Comparison of ENCODE assay signal across 21 cellular contexts in genomic region chr10:22429146-22429545, GRCh38.
DNase-seq lines count a peak whose midpoint lies in the region; TF ChIP-seq lines count a peak whose summit lies in the region.
"Had no signal": no experiment of that assay in that cellular context is flagged by ENCODE, and none has a peak within 500 bp of the region (broad histone marks: within the 10 kb centered on the region; RNA-seq: fewer than 3 reads in every experiment).

No MANE protein-coding gene starts in this region.

- no peaks in the 10 kb centered on the region for H3K9me2 ChIP-seq in GM23248 (ENCODE audit: insufficient read depth)

- in situ Hi-C loops in GM23248 (cut with MboI) (loop anchor here (10.0 kb wide), 1 partner anchor 424 kb away; the partner anchor contains the start of gene DNAJC1), brain microvascular endothelial cell (cut with HindIII; ENCODE audit: low pct_ligation_motif_present, low sequenced_read_pairs) (no loop called here)

- 52 to 68% methylated on average over 3 of the region's 3 CpGs for WGBS in GM23248 (ENCODE audit: low coverage in 1 of 2, low lambda C conversion rate in 2 of 2, missing lambda C conversion rate in 2 of 2), 2 experiments
- 75 to 82% methylated on average over 3 of the region's 3 CpGs for WGBS in thyroid gland, 2 donors
- WGBS in spleen, 5 donors, result 81 to 92% (median 87%) methylated on average over 3 of the region's 3 CpGs

- peaks cover 39% of the 10 kb centered on the region for H3K4me1 ChIP-seq in GM23248 (ENCODE audit: insufficient read depth)
- H3K4me1 ChIP-seq in fibroblast of lung (ENCODE audit: control insufficient read depth, extremely low read depth, insufficient read depth, low read length), result peaks cover 16% of the 10 kb centered on the region
- H3K4me1 ChIP-seq in thyroid gland, result peaks cover 17 to 35% of the 10 kb centered on the region in 2 donors
- peaks cover 0 to 2% (median 0%) of the 10 kb centered on the region in 6 donors for H3K4me1 ChIP-seq in spleen

- no peak for TF ChIP-seq CTCF in fibroblast of lung (conservative IDR thresholded peaks at IDR 0.05 in 1 of 2, IDR thresholded peaks at IDR 0.05 in 1 of 2; ENCODE audit: low read depth in 1 of 2, low read length in 2 of 2)
- TF ChIP-seq CTCF in thyroid gland (IDR thresholded peaks at IDR 0.05), result no peak
- no peak for TF ChIP-seq CTCF in brain microvascular endothelial cell (IDR thresholded peaks at IDR 0.05; ENCODE audit: low read depth, low read length, missing control alignments)
- no peak for TF ChIP-seq CTCF in spleen (IDR thresholded peaks at IDR 0.05 in 8 of 11, conservative IDR thresholded peaks at IDR 0.05 in 3 of 11)

- H3K27ac ChIP-seq in GM23248, result no peak overlapping the region
- no peak overlapping the region for H3K27ac ChIP-seq in fibroblast of lung (ENCODE audit: insufficient read depth, low read length)
- H3K27ac ChIP-seq in thyroid gland, result peak overlapping the region in 2 of 3 donors; percentile 8 to 43
- H3K27ac ChIP-seq in brain microvascular endothelial cell, result no peak overlapping the region
- no peak overlapping the region for H3K27ac ChIP-seq in spleen
- H3K27ac ChIP-seq: RWPE1, tibial artery had no signal

- H3K9me3 ChIP-seq in GM23248 (ENCODE audit: low read depth) (no peaks in the 10 kb centered on the region), fibroblast of lung (ENCODE audit: control insufficient read depth, insufficient read depth, low read depth, low read length) (no peaks in the 10 kb centered on the region), thyroid gland (no peaks in the 10 kb centered on the region), spleen (no peaks in the 10 kb centered on the region)
- H3K9me3 ChIP-seq: tibial artery had no signal

- H3K27me3 ChIP-seq in GM23248 (replicated peaks; ENCODE audit: insufficient read depth) (no peaks in the 10 kb centered on the region), fibroblast of lung (ENCODE audit: control insufficient read depth, insufficient read depth, low read length) (no peaks in the 10 kb centered on the region), thyroid gland (no peaks in the 10 kb centered on the region), brain microvascular endothelial cell (replicated peaks) (no peaks in the 10 kb centered on the region), spleen (replicated peaks in 1 of 7) (peaks cover 0 to 20% (median 0%) of the 10 kb centered on the region in 7 donors)
- H3K27me3 ChIP-seq: tibial artery had no signal

- H3K4me2 ChIP-seq in GM23248 (ENCODE audit: unreplicated experiment), result peak overlapping the region; percentile 77
- peak overlapping the region; percentile 5 for H3K4me2 ChIP-seq in fibroblast of lung (ENCODE audit: extremely low read depth, insufficient read depth, low read length)

- H3K4me3 ChIP-seq in GM23248 (no peak overlapping the region), fibroblast of lung (replicated peaks in 1 of 4; ENCODE audit: control extremely low read depth in 1 of 4, insufficient read depth in 1 of 4, low read depth in 3 of 4, low read length in 4 of 4) (no peak overlapping the region), thyroid gland (replicated peaks in 1 of 3) (no peak overlapping the region), brain microvascular endothelial cell (ENCODE audit: low read depth, low read length) (no peak overlapping the region), spleen (no peak overlapping the region)
- H3K4me3 ChIP-seq: tibial artery had no signal

- no peak overlapping the region for H2AFZ ChIP-seq in GM23248
- no peak overlapping the region for H2AFZ ChIP-seq in fibroblast of lung (ENCODE audit: low read length)

- TF ChIP-seq POLR2A in thyroid gland (IDR thresholded peaks at IDR 0.05) (no peak), spleen (IDR thresholded peaks at IDR 0.05) (no peak)

- DNase-seq in GM23248 (no peak), M059J (ENCODE audit: low read depth) (peak; percentile 48), fibroblast of lung (ENCODE audit: low read depth in 2 of 2) (no peak), thyroid gland (no peak), brain microvascular endothelial cell (no peak), NCI-H748 (lab: John Stamatoyannopoulos, UW; ENCODE audit: unreplicated experiment) (no peak), spleen (no peak)
- DNase-seq: activated CD8-positive, alpha-beta memory T cell treated with anti-CD3 and anti-CD28 coated beads, Interleukin-2, amount 50 U/mL, for 48 hours; activated naive CD8-positive, alpha-beta T cell treated with anti-CD3 and anti-CD28 coated beads, Interleukin-2, amount 10 ng/mL, durations not matched to agents 7 days and 5 days; AML-193; COR-L47; effector memory CD4-positive, alpha-beta T cell; left cardiac atrium; naive B cell; NCI-H1417; NCI-H524; occipital lobe; stimulated activated CD4-positive, alpha-beta T cell treated with anti-CD3 and anti-CD28 coated beads, Interleukin-4, amount 100 ng/mL, for 4 hours; stimulated activated naive CD8-positive, alpha-beta T cell treated with anti-CD3 and anti-CD28 coated beads, Interleukin-15, Interleukin-2, amounts not matched to agents 100 U/mL and 50 U/mL, for 24 hours; tibial artery had no signal

- intact Hi-C loops in thyroid gland (cut with DNase I), result no loop called here
- intact Hi-C loops in spleen (cut with DNase I; ENCODE audit: low total_unique reads), result no loop called here

- H4K20me1 ChIP-seq in GM23248 (ENCODE audit: insufficient read depth), result no peaks in the 10 kb centered on the region
- no peaks in the 10 kb centered on the region for H4K20me1 ChIP-seq in fibroblast of lung (ENCODE audit: control insufficient read depth, extremely low read depth, insufficient read depth, low read length)

- H3K9ac ChIP-seq in GM23248, result no peak overlapping the region
- no peak overlapping the region for H3K9ac ChIP-seq in fibroblast of lung (ENCODE audit: insufficient read depth, low read length)

- H3K79me2 ChIP-seq in GM23248 (ENCODE audit: insufficient read depth), result no peaks in the 10 kb centered on the region
- no peaks in the 10 kb centered on the region for H3K79me2 ChIP-seq in fibroblast of lung (ENCODE audit: control insufficient read depth, insufficient read depth, low read length)

- H3F3A ChIP-seq in GM23248 (ENCODE audit: insufficient read depth), result peaks cover 40% of the 10 kb centered on the region

- H3K36me3 ChIP-seq in GM23248 (ENCODE audit: low read depth) (no peaks in the 10 kb centered on the region), fibroblast of lung (ENCODE audit: control insufficient read depth, insufficient read depth, low read length) (no peaks in the 10 kb centered on the region), thyroid gland (no peaks in the 10 kb centered on the region), brain microvascular endothelial cell (replicated peaks) (no peaks in the 10 kb centered on the region), spleen (no peaks in the 10 kb centered on the region)
- H3K36me3 ChIP-seq: tibial artery had no signal

Comparison
In these comparisons a context has a peak if more than half of its experiments do, and no peak if none do; other contexts are left out.
1. H3K27ac ChIP-seq: peak in thyroid gland (2 of 3); none in GM23248 (single experiment), fibroblast of lung (single experiment), brain microvascular endothelial cell (single experiment) and spleen (0 of 8).